In the genomic region with DNA sequence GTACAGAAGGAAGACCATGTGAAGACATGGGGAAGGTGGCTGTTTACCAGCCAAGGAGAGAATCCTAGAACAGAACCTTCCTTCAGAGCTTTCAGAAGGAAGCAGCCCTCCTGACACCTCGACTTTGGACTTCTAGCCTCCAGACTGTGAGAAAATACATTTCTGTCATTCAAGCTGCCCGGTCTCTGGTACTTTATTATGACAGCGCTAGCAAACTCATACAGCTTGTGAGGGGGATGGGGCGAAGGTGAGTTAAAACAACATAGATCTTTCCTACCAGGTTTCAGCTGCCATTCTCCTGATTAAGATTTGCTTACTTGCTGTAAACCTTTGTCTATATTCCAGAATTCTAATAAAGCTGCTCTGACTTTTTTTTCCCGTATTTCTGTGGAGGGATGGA, we compare ENCODE assay signal across 26 cellular contexts. TPM values are rescaled to one million over a fixed set of nuclear protein-coding genes. Genes with fewer than 3 reads are reported as not detected.
DNase-seq lines count a peak whose midpoint lies in the region; ATAC-seq, FAIRE-seq and TF ChIP-seq lines count a peak whose summit lies in the region.
"Had no signal": no experiment of that assay in that cellular context is flagged by ENCODE, and none has a peak within 500 bp of the region (broad histone marks: within the 10 kb centered on the region; RNA-seq: fewer than 3 reads in every experiment).

No MANE protein-coding gene starts in this region.

- no peaks in the 10 kb centered on the region for H3K9me3 ChIP-seq in HepG2 (ENCODE audit: low read length)
- no peaks in the 10 kb centered on the region for H3K9me3 ChIP-seq in right lobe of liver
- H3K9me3 ChIP-seq in OCI-LY7 (ENCODE audit: low read length) = no peaks in the 10 kb centered on the region
- no peaks in the 10 kb centered on the region for H3K9me3 ChIP-seq in osteoblast (ENCODE audit: low read depth, low read length)
- H3K9me3 ChIP-seq: BE2C, BLaER1 had no signal

- no peaks in the 10 kb centered on the region for H3K9me2 ChIP-seq in OCI-LY7 (ENCODE audit: insufficient read depth, low read length)

- intact Hi-C loops in HepG2 (cut with micrococcal nuclease; ENCODE audit: unreplicated experiment) (no loop called here), right lobe of liver (cut with DNase I) (no loop called here), OCI-LY7 (cut with micrococcal nuclease; ENCODE audit: unreplicated experiment) (no loop called here)

- TF ChIP-seq CTCF in HepG2 (CRISPR knock-in tag; IDR thresholded peaks at IDR 0.05) (no peak), right lobe of liver (IDR thresholded peaks at IDR 0.05) (no peak), OCI-LY7 (conservative IDR thresholded peaks at IDR 0.05; ENCODE audit: low read length) (no peak), osteoblast (IDR thresholded peaks at IDR 0.05; ENCODE audit: extremely low read depth, low read depth, low read length) (no peak)

- no peak overlapping the region for H3K27ac ChIP-seq in HepG2 (ENCODE audit: extremely low read length, insufficient read depth, low read length)
- no peak overlapping the region for H3K27ac ChIP-seq in right lobe of liver
- no peak overlapping the region for H3K27ac ChIP-seq in OCI-LY7 (ENCODE audit: low read depth, low read length, poor library complexity, severe bottlenecking)
- no peak overlapping the region for H3K27ac ChIP-seq in osteoblast (ENCODE audit: low read depth, low read length)
- H3K27ac ChIP-seq: BLaER1 had no signal

- H3K79me2 ChIP-seq in HepG2 (ENCODE audit: insufficient read depth, low read length) = no peaks in the 10 kb centered on the region
- no peaks in the 10 kb centered on the region for H3K79me2 ChIP-seq in OCI-LY7 (ENCODE audit: insufficient read depth, low read depth, low read length)
- H3K79me2 ChIP-seq in osteoblast (ENCODE audit: insufficient read depth, low read length) = no peaks in the 10 kb centered on the region

- POLR2A ChIA-PET in HepG2 (lab: Yijun Ruan, JAX) (no interaction called here), OCI-LY7 (lab: Charles Lee) (interaction anchor here (0.6 to 0.7 kb wide), 2 partner anchors 82 to 103 kb away, joined by 3 read pairs; no protein-coding TSS in a partner anchor)

- peaks cover 42% of the 10 kb centered on the region for H3K4me1 ChIP-seq in HepG2 (ENCODE audit: insufficient read depth, low read length)
- no peaks in the 10 kb centered on the region for H3K4me1 ChIP-seq in right lobe of liver
- no peaks in the 10 kb centered on the region for H3K4me1 ChIP-seq in OCI-LY7 (ENCODE audit: insufficient read depth, low read length, poor library complexity, severe bottlenecking)
- no peaks in the 10 kb centered on the region for H3K4me1 ChIP-seq in osteoblast (ENCODE audit: insufficient read depth, low read length)
- H3K4me1 ChIP-seq: BE2C, BLaER1 had no signal

- H3K27me3 ChIP-seq in HepG2 (ENCODE audit: control insufficient read depth in 1 of 2, insufficient read depth in 2 of 2, low read length in 2 of 2) (no peaks in the 10 kb centered on the region), right lobe of liver (no peaks in the 10 kb centered on the region), osteoblast (ENCODE audit: insufficient read depth, low read length) (no peaks in the 10 kb centered on the region)
- H3K27me3 ChIP-seq: BE2C, BLaER1 had no signal

- ATAC-seq in HepG2 = peak; percentile 65
- ATAC-seq in right lobe of liver = no peak
- ATAC-seq: GM12878 had no signal

- WGBS in HepG2 (ENCODE audit: low lambda C conversion rate) = 11% methylated on average over 5 of the region's 5 CpGs
- 50% methylated on average over 1 of the region's 5 CpGs for WGBS in right lobe of liver (ENCODE audit: insufficient coverage, low coverage, low lambda C conversion rate, missing lambda C conversion rate)

- no peak for TF ChIP-seq EP300 in HepG2 (IDR thresholded peaks at IDR 0.05; ENCODE audit: low read depth in 2 of 2, low read length in 2 of 2)
- TF ChIP-seq EP300 in HepG2 (CRISPR knock-in tag; IDR thresholded peaks at IDR 0.05; ENCODE audit: borderline replicate concordance) = no peak

- no peak for TF ChIP-seq RAD21 in HepG2 (CRISPR knock-in tag; IDR thresholded peaks at IDR 0.05)

- no peak overlapping the region for H3K9ac ChIP-seq in HepG2 (ENCODE audit: insufficient read depth, low read depth, low read length)
- H3K9ac ChIP-seq: BLaER1 had no signal

- in situ Hi-C loops in HepG2 (cut with HindIII; ENCODE audit: extremely low pct_ligation_motif_present, low pct_unique_long_range_greater_than_20kb) = no loop called here

- CTCF ChIA-PET in HepG2 (lab: Yijun Ruan, JAX; ENCODE audit: low intra/inter-chr PET ratio, low total read pairs) (no interaction called here), OCI-LY7 (lab: Charles Lee; ENCODE audit: unreplicated experiment) (no interaction called here)

- peak overlapping the region; percentile 6 to 13 (median 8); a peak in 4 of 6 replicates for H3K4me3 ChIP-seq in HepG2 (replicated peaks in 1 of 3; ENCODE audit: insufficient read depth in 1 of 3, low read depth in 2 of 3, low read length in 3 of 3)
- H3K4me3 ChIP-seq in right lobe of liver = no peak overlapping the region
- no peak overlapping the region for H3K4me3 ChIP-seq in OCI-LY7 (ENCODE audit: low read depth, low read length, poor library complexity, severe bottlenecking)
- H3K4me3 ChIP-seq in osteoblast (ENCODE audit: insufficient read depth, low read length) = no peak overlapping the region
- H3K4me3 ChIP-seq: BLaER1, GM12878 had no signal

- TF ChIP-seq POLR2A in HepG2 (IDR thresholded peaks at IDR 0.05; ENCODE audit: insufficient read depth in 1 of 2, low read depth in 2 of 2, low read length in 2 of 2) (no peak), right lobe of liver (IDR thresholded peaks at IDR 0.05) (no peak)

- FAIRE-seq in HepG2 (lab: Jason Lieb, UNC) = no peak
- FAIRE-seq: A204.1, GM12878, GM12892, GM18507 had no signal

- DNase-seq in HepG2 (ENCODE audit: low spot score) (no peak), right lobe of liver (no peak), OCI-LY7 (ENCODE audit: low spot score) (no peak), osteoblast (ENCODE audit: insufficient read length, low spot score, missing footprints) (peak; percentile 44), SIG-M5 treated with dmso at 0.1 percent for 504 hours (lab: John Stamatoyannopoulos, UW; ENCODE audit: unreplicated experiment) (no peak)
- no peak for DNase-seq in stimulated activated CD4-positive, alpha-beta T cell treated with anti-CD3 and anti-CD28 coated beads, Interleukin-15, amount 100 ng/mL, for 24 hours
- DNase-seq: 8988T; ACHN; BE2C; C1 segment of cervical spinal cord; CD4-positive, alpha-beta memory T cell; CD4-positive, CD25-positive, alpha-beta regulatory T cell; CD8-positive, alpha-beta memory T cell; COR-L47; DMS 273 treated with DMSO at 0.1 percent for 48 hours; DMS153; DMS53; DMS79; DND-41; EL; GDM1 had no signal

- H4K20me1 ChIP-seq in HepG2 (ENCODE audit: insufficient read depth, low read length) (no peaks in the 10 kb centered on the region), OCI-LY7 (ENCODE audit: insufficient read depth, low read length) (no peaks in the 10 kb centered on the region), osteoblast (ENCODE audit: insufficient read depth, low read length) (no peaks in the 10 kb centered on the region)
- H4K20me1 ChIP-seq: BLaER1 had no signal

- H3K36me3 ChIP-seq in HepG2 (replicated peaks in 1 of 2; ENCODE audit: control insufficient read depth in 1 of 2, insufficient read depth in 2 of 2, low read length in 2 of 2) (no peaks in the 10 kb centered on the region), right lobe of liver (no peaks in the 10 kb centered on the region), OCI-LY7 (ENCODE audit: insufficient read depth, low read length) (no peaks in the 10 kb centered on the region), osteoblast (ENCODE audit: insufficient read depth, low read length) (no peaks in the 10 kb centered on the region)
- H3K36me3 ChIP-seq: BE2C, BLaER1 had no signal

- BruUV-seq in HepG2 (replicated peaks; lab: Mats Ljungman, UMichigan) (no TSS peak), OCI-LY7 (replicated peaks; lab: Mats Ljungman, UMichigan) (no TSS peak)

- H3K4me2 ChIP-seq in HepG2 (ENCODE audit: low read depth, low read length) = peak overlapping the region; percentile 61
- no peak overlapping the region for H3K4me2 ChIP-seq in OCI-LY7 (ENCODE audit: low read length)
- H3K4me2 ChIP-seq in osteoblast (ENCODE audit: insufficient read depth, low read length) = no peak overlapping the region
- H3K4me2 ChIP-seq: BLaER1 had no signal

- H2AFZ ChIP-seq in HepG2 (ENCODE audit: low read length) = no peak overlapping the region
- H2AFZ ChIP-seq in OCI-LY7 (ENCODE audit: low read length) = peak overlapping the region; percentile 60; the same call in 1 of the 2 replicates
- no peak overlapping the region for H2AFZ ChIP-seq in osteoblast (ENCODE audit: low read length)

RNA-seq across cellular contexts. Expression of a gene that starts 14.9 kb away (rescaled TPM):
- total RNA-seq in HepG2 (2016; rRNA removed; fragmentation: Illumina TruSeq; extraction: Trizol) (12.5 and 12.8 TPM in 2 replicates), right lobe of liver (1 to 10 TPM; 3.3 to 5.5 (median 4.1) TPM), OCI-LY7 (2022) (15.6 and 16.0 TPM in 2 replicates), osteoblast (7.6 and 9.1 TPM in 2 replicates)
- 17.5 and 18.6 TPM in 2 replicates for total RNA-seq in HepG2 (2016; cell fraction: cytosol; rRNA removed; fragmentation: Illumina TruSeq; extraction: Trizol; ENCODE audit: low read depth)
- total RNA-seq in HepG2 (2016; cell fraction: insoluble cytoplasmic fraction; rRNA removed; fragmentation: Illumina TruSeq; extraction: Trizol) = 13.4 and 14.1 TPM in 2 replicates
- total RNA-seq in HepG2 (2016; cell fraction: membrane; rRNA removed; fragmentation: Illumina TruSeq; extraction: Trizol) = 11.2 and 11.4 TPM in 2 replicates
- 31.5 and 33.7 TPM in 2 replicates for total RNA-seq in HepG2 (2016; cell fraction: nucleus; rRNA removed; fragmentation: Illumina TruSeq; extraction: Trizol)
- polyA plus RNA-seq in HepG2 (2011; rRNA removed) = 11.9 and 13.3 TPM in 2 replicates
- 4.5 and 5.3 TPM in 2 replicates for polyA plus RNA-seq in HepG2 (2011; cell fraction: cytosol; rRNA removed)
- 36.5 and 39.1 TPM in 2 replicates for polyA plus RNA-seq in HepG2 (2011; cell fraction: nucleus; rRNA removed)
- polyA plus RNA-seq in HepG2 (2012) = 9.8 and 11.1 TPM in 2 replicates
- 1.2 and 2.5 TPM in 2 replicates for polyA plus RNA-seq in HepG2 (2016; cell fraction: cytosol; fragmentation: Illumina TruSeq; extraction: Trizol; ENCODE audit: low read depth)
- polyA plus RNA-seq in HepG2 (2016; cell fraction: insoluble cytoplasmic fraction; fragmentation: Illumina TruSeq; extraction: Trizol; ENCODE audit: low read depth) = 9.6 and 10.4 TPM in 2 replicates
- polyA plus RNA-seq in HepG2 (2016; cell fraction: membrane; fragmentation: Illumina TruSeq; extraction: Trizol; ENCODE audit: low read depth) = 4.5 and 5.0 TPM in 2 replicates
- polyA plus RNA-seq in HepG2 (2016; cell fraction: nucleus; fragmentation: Illumina TruSeq; extraction: Trizol; ENCODE audit: insufficient read depth, low read depth) = 26.8 and 29.6 TPM in 2 replicates
- polyA minus RNA-seq in HepG2 (2011; rRNA and poly(A)+ RNA removed; ENCODE audit: low replicate concordance) = 3.4 and 15.8 TPM in 2 replicates
- 6.0 TPM in 2 replicates for polyA minus RNA-seq in HepG2 (2011; cell fraction: cytosol; rRNA and poly(A)+ RNA removed)
- polyA minus RNA-seq in HepG2 (2011; cell fraction: nucleus; rRNA and poly(A)+ RNA removed) = 77.4 and 79.8 TPM in 2 replicates
- total RNA-seq in OCI-LY7 (2014; rRNA removed; shearing (Covaris generic)) = 13.4 and 16.8 TPM in 2 replicates

Comparison
In these comparisons a context has a peak if more than half of its experiments do, and no peak if none do; other contexts are left out.
1. H3K4me3 ChIP-seq: peak in HepG2 (3 of 3); none in right lobe of liver (0 of 3), OCI-LY7 (single experiment) and osteoblast (single experiment).